Comparison of ENCODE assay signal across 28 cellular contexts in genomic region chr7:75563171-75563570, GRCh38.
"Had no signal": no experiment of that assay in that cellular context is flagged by ENCODE, and none has a peak within 500 bp of the region (broad histone marks: within the 10 kb centered on the region; RNA-seq: fewer than 3 reads in every experiment).

No MANE protein-coding gene starts in this region.

- H3K9me3 Mint-ChIP-seq: activated naive CD4-positive, alpha-beta T cell treated with anti-CD3 and anti-CD28 coated beads, Interleukin-2, amount 50 U/mL, for 24 hours; WTC11 had no signal

- H3K27me3 ChIP-seq: adrenal gland, body of pancreas, breast epithelium, SJCRH30 had no signal

- H3K4me3 Mint-ChIP-seq: activated CD4-positive, alpha-beta T cell treated with anti-CD3 and anti-CD28 coated beads for 36 hours; activated CD4-positive, alpha-beta T cell treated with anti-CD3 and anti-CD28 coated beads, Interleukin-2, amount 10 ng/mL, durations not matched to agents 7 days and 5 days; activated CD8-positive, alpha-beta T cell treated with anti-CD3 and anti-CD28 coated beads, Interleukin-2, amount 10 ng/mL, durations not matched to agents 7 days and 5 days; activated naive CD4-positive, alpha-beta T cell treated with anti-CD3 and anti-CD28 coated beads, Interleukin-2, amount 50 U/mL, for 24 hours; activated naive CD8-positive, alpha-beta T cell treated with anti-CD3 and anti-CD28 coated beads, Interleukin-2, amount 10 ng/mL, durations not matched to agents 7 days and 5 days; activated T-cell treated with anti-CD3 and anti-CD28 coated beads, Interleukin-2, amount 50 U/mL, for 24 hours; WTC11 had no signal

- H3K9me3 ChIP-seq: adrenal gland, body of pancreas, breast epithelium, SJCRH30 had no signal

- H3K4me1 ChIP-seq: body of pancreas had no signal

- H3K27me3 Mint-ChIP-seq: activated CD4-positive, alpha-beta T cell treated with anti-CD3 and anti-CD28 coated beads for 36 hours; activated CD4-positive, alpha-beta T cell treated with anti-CD3 and anti-CD28 coated beads, Interleukin-2, amount 10 ng/mL, durations not matched to agents 7 days and 5 days; activated naive CD4-positive, alpha-beta T cell treated with anti-CD3 and anti-CD28 coated beads, Interleukin-2, amount 50 U/mL, for 24 hours; activated naive CD8-positive, alpha-beta T cell treated with anti-CD3 and anti-CD28 coated beads, Interleukin-2, amount 10 ng/mL, durations not matched to agents 7 days and 5 days; activated T-cell treated with anti-CD3 and anti-CD28 coated beads, Interleukin-2, amount 50 U/mL, for 24 hours had no signal

- H3K4me3 ChIP-seq: adrenal gland, body of pancreas, breast epithelium, SJCRH30, SK-N-MC had no signal

- DNase-seq: activated CD4-positive, alpha-beta T cell treated with anti-CD3 and anti-CD28 coated beads for 36 hours; activated CD4-positive, alpha-beta T cell treated with anti-CD3 and anti-CD28 coated beads, Interleukin-2, amount 10 ng/mL, durations not matched to agents 7 days and 5 days; activated CD4-positive, alpha-beta T cell treated with anti-CD3 and anti-CD28 coated beads, Interleukin-2, amount 50 U/mL, for 48 hours; activated CD8-positive, alpha-beta T cell treated with anti-CD3 and anti-CD28 coated beads, Interleukin-2, amount 10 ng/mL, durations not matched to agents 7 days and 5 days; activated gamma-delta T cell; activated naive CD4-positive, alpha-beta T cell treated with Interleukin-2 at 50 U/mL for 16 hours; activated naive CD8-positive, alpha-beta T cell treated with anti-CD3 and anti-CD28 coated beads, Interleukin-2, amount 10 ng/mL, durations not matched to agents 7 days and 5 days; activated T-cell treated with anti-CD3 and anti-CD28 coated beads, Interleukin-2, amount 50 U/mL, for 24 hours; adrenal gland; body of pancreas; cerebellar nuclear complex; NCI-H1092 treated with DMSO at 0.1 percent for 48 hours; NCI-H1417 treated with DMSO at 0.1 percent for 48 hours; NCI-H187 treated with DMSO at 0.1 percent for 48 hours; NCI-H2081; NCI-H345; NCI-H526; NCI-H774; SHP77; SJCRH30; T1000 had no signal

- H3K4me1 Mint-ChIP-seq: activated CD4-positive, alpha-beta T cell treated with anti-CD3 and anti-CD28 coated beads for 36 hours; activated naive CD4-positive, alpha-beta T cell treated with anti-CD3 and anti-CD28 coated beads, Interleukin-2, amount 50 U/mL, for 24 hours; WTC11 had no signal

- H3K27ac ChIP-seq: adrenal gland, body of pancreas, breast epithelium, SJCRH30, SK-N-MC had no signal

- H3K27ac Mint-ChIP-seq: activated CD4-positive, alpha-beta T cell treated with anti-CD3 and anti-CD28 coated beads for 36 hours; activated CD4-positive, alpha-beta T cell treated with anti-CD3 and anti-CD28 coated beads, Interleukin-2, amount 10 ng/mL, durations not matched to agents 7 days and 5 days; activated CD8-positive, alpha-beta T cell treated with anti-CD3 and anti-CD28 coated beads, Interleukin-2, amount 10 ng/mL, durations not matched to agents 7 days and 5 days; activated naive CD4-positive, alpha-beta T cell treated with anti-CD3 and anti-CD28 coated beads, Interleukin-2, amount 50 U/mL, for 24 hours; activated naive CD8-positive, alpha-beta T cell treated with anti-CD3 and anti-CD28 coated beads, Interleukin-2, amount 10 ng/mL, durations not matched to agents 7 days and 5 days; activated T-cell treated with anti-CD3 and anti-CD28 coated beads, Interleukin-2, amount 50 U/mL, for 24 hours; activated T-helper 2 cell treated with anti-CD3 and anti-CD28 coated beads, Interferon-gamma antibody, Interleukin-2, Interleukin-4, amounts not matched to agents 10 μg/mL and 5 μg/mL and 100 μg/mL, durations not matched to agents 14 hours and 24 hours and 36 hours; WTC11 had no signal

- H3K36me3 ChIP-seq: breast epithelium had no signal

- ATAC-seq: activated CD4-positive, alpha-beta T cell treated with anti-CD3 and anti-CD28 coated beads for 36 hours; activated CD4-positive, CD25-positive, alpha-beta regulatory T cell treated with anti-CD3 and anti-CD28 coated beads, Interleukin-2, amount 50 U/mL, for 24 hours; activated CD8-positive, alpha-beta T cell treated with anti-CD3 and anti-CD28 coated beads, Interleukin-2, amount 10 ng/mL, durations not matched to agents 7 days and 5 days; body of pancreas; Panc1; WTC11 had no signal
